Comparison of ENCODE assay signal across 7 cellular contexts in genomic region chr16:29692606-29693005, GRCh38. TPM values are rescaled to one million over a fixed set of nuclear protein-coding genes. Genes with fewer than 3 reads are reported as not detected.
"Had no signal": no experiment of that assay in that cellular context is flagged by ENCODE, and none has a peak within 500 bp of the region (broad histone marks: within the 10 kb centered on the region; RNA-seq: fewer than 3 reads in every experiment).

No MANE protein-coding gene starts in this region.

RNA-seq across cellular contexts. Expression of gene SPN, which starts 29.6 kb away (rescaled TPM):
- total RNA-seq: dermis microvascular lymphatic vessel endothelial cell, glomerular endothelial cell, lung microvascular endothelial cell, myocyte had no signal

RNA-seq across cellular contexts. Expression of gene C16orf54, which starts 53.2 kb away (rescaled TPM):
- total RNA-seq: dermis microvascular lymphatic vessel endothelial cell, endodermal cell, glomerular endothelial cell, lung microvascular endothelial cell, mesothelial cell of epicardium, myocyte had no signal
- polyA plus RNA-seq: keratinocyte had no signal
